ENCODE assay signal across 10 cellular contexts in the genomic region with DNA sequence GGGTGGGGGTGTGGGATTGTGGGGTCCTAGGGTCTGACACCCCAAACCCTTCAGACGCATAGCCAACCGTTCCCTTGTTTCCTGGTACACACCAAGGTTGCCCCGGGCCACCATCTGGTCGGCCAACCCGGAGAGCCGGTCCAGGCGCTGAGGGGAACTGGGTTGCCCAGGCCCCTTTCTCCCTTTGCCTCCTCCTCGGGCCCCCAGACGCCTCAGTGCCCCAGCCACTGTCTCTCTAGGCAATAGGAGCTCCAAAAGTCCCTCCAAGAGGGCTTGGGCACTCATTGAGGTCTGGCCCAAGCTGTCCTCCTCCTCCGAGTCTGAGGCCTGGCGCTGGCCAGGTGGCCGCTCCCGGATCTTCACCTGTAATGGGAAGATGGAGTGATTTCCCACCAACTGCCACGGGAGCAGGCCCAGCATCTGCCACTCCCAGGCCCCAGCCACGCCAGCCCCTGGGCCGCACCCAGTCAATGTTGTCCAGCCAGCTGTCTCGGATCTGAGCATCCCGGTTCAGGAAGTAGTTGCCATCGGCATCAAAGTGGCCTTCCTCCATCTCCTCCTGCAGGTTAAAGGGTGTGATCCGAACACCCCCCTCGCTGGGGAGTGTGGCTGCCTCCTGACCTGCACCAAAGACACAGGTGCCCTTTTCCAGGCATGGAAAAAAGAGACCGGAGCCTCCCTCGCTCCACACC. TPM values are rescaled to one million over a fixed set of nuclear protein-coding genes. Genes with fewer than 3 reads are reported as not detected.
DNase-seq lines count a peak whose midpoint lies in the region; ATAC-seq, FAIRE-seq and TF ChIP-seq lines count a peak whose summit lies in the region.
"Had no signal": no experiment of that assay in that cellular context is flagged by ENCODE, and none has a peak within 500 bp of the region (broad histone marks: within the 10 kb centered on the region; RNA-seq: fewer than 3 reads in every experiment).

No MANE protein-coding gene starts in this region.

- H4K20me1 ChIP-seq in OCI-LY7 (ENCODE audit: insufficient read depth, low read length) (no peaks in the 10 kb centered on the region), endothelial cell of umbilical vein (replicated peaks; ENCODE audit: control insufficient read depth, extremely low read depth, insufficient read depth, low read length) (no peaks in the 10 kb centered on the region)

- H4K91ac ChIP-seq in trophoblast cell (ENCODE audit: low read depth, low read length), result no peak overlapping the region

- H3K9ac ChIP-seq in endothelial cell of umbilical vein (replicated peaks; ENCODE audit: extremely low read depth, insufficient read depth, low read length), result peak overlapping the region; percentile 96
- H3K9ac ChIP-seq in trophoblast cell (ENCODE audit: low read length), result no peak overlapping the region

- H2BK5ac ChIP-seq in trophoblast cell (ENCODE audit: low read depth, low read length, poor library complexity), result no peak overlapping the region

- H3K4ac ChIP-seq in trophoblast cell (ENCODE audit: low read depth, low read length), result peak overlapping the region; percentile 77

- H3K79me1 ChIP-seq in trophoblast cell (ENCODE audit: low read length), result peaks cover 15% of the 10 kb centered on the region

- H3K4me3 Mint-ChIP-seq in CD8-positive, alpha-beta T cell, result peak overlapping the region; percentile 94

- peak overlapping the region; percentile 70 for H3K4me3 ChIP-seq in CD8-positive, alpha-beta T cell (ENCODE audit: low read depth, low read length)
- H3K4me3 ChIP-seq in OCI-LY7 (ENCODE audit: low read depth, low read length, poor library complexity, severe bottlenecking) (peak overlapping the region; percentile 98), endothelial cell of umbilical vein (replicated peaks in 1 of 3; ENCODE audit: insufficient read depth in 1 of 3, low read depth in 1 of 3, low read length in 3 of 3) (no peak overlapping the region), trophoblast cell (ENCODE audit: low read depth, low read length) (no peak overlapping the region)

- H3K4me1 Mint-ChIP-seq in CD8-positive, alpha-beta T cell (ENCODE audit: low read depth), result peaks cover 31% of the 10 kb centered on the region

- TF ChIP-seq POLR2A in endothelial cell of umbilical vein (IDR thresholded peaks at IDR 0.05; ENCODE audit: low read depth, low read length), result no peak

- no peaks in the 10 kb centered on the region for H3K27me3 ChIP-seq in CD8-positive, alpha-beta T cell (ENCODE audit: insufficient read depth, low read length)
- no peaks in the 10 kb centered on the region for H3K27me3 ChIP-seq in endothelial cell of umbilical vein (ENCODE audit: control insufficient read depth in 2 of 2, insufficient read depth in 2 of 2, low read length in 2 of 2)
- H3K27me3 ChIP-seq in trophoblast cell (ENCODE audit: insufficient read depth, low read length), result no peaks in the 10 kb centered on the region

- peaks cover 71% of the 10 kb centered on the region for H3K36me3 Mint-ChIP-seq in CD8-positive, alpha-beta T cell

- peaks cover 29% of the 10 kb centered on the region for H3K36me3 ChIP-seq in CD8-positive, alpha-beta T cell (ENCODE audit: insufficient read depth, low read length)
- H3K36me3 ChIP-seq in OCI-LY7 (ENCODE audit: insufficient read depth, low read length) (peaks cover 68% of the 10 kb centered on the region), endothelial cell of umbilical vein (ENCODE audit: control insufficient read depth in 2 of 2, extremely low read depth in 1 of 2, insufficient read depth in 2 of 2, low read length in 2 of 2) (peaks cover 6 to 25% of the 10 kb centered on the region in 2 experiments), trophoblast cell (ENCODE audit: control insufficient read depth in 1 of 2, insufficient read depth in 2 of 2, low read length in 2 of 2) (peaks cover 62 to 64% of the 10 kb centered on the region in 2 experiments)

- BruUV-seq in OCI-LY7 (replicated peaks; lab: Mats Ljungman, UMichigan), result TSS peak; percentile 77
- no TSS peak for BruUV-seq in endothelial cell of umbilical vein (replicated peaks; lab: Mats Ljungman, UMichigan)

- FAIRE-seq in endothelial cell of umbilical vein (lab: Jason Lieb, UNC) (no peak), GM19239 (lab: Jason Lieb, UNC) (no peak)
- FAIRE-seq: GM18507 had no signal

- peaks cover 32% of the 10 kb centered on the region for H3K4me1 ChIP-seq in CD8-positive, alpha-beta T cell (ENCODE audit: insufficient read depth, low read length)
- peaks cover 79% of the 10 kb centered on the region for H3K4me1 ChIP-seq in OCI-LY7 (ENCODE audit: insufficient read depth, low read length, poor library complexity, severe bottlenecking)
- H3K4me1 ChIP-seq in endothelial cell of umbilical vein (ENCODE audit: control insufficient read depth, extremely low read depth, insufficient read depth, low read length), result peaks cover 32% of the 10 kb centered on the region
- peaks cover 13 to 14% of the 10 kb centered on the region in 2 experiments for H3K4me1 ChIP-seq in trophoblast cell (ENCODE audit: control insufficient read depth in 1 of 2, insufficient read depth in 2 of 2, low read length in 2 of 2)

- H3K27ac ChIP-seq in CD8-positive, alpha-beta T cell (ENCODE audit: low read depth, low read length), result no peak overlapping the region
- H3K27ac ChIP-seq in OCI-LY7 (ENCODE audit: low read depth, low read length, poor library complexity, severe bottlenecking) (peak overlapping the region; percentile 76), endothelial cell of umbilical vein (ENCODE audit: insufficient read depth, low read depth, low read length) (no peak overlapping the region), trophoblast cell (ENCODE audit: low read depth, low read length) (no peak overlapping the region)

- intact Hi-C loops in CD8-positive, alpha-beta T cell (cut with DNase I, micrococcal nuclease), result loop anchor here (2.0 to 10.0 kb wide), 3 partner anchors 53 to 1104 kb away; a partner anchor contains a TSS
- intact Hi-C loops in OCI-LY7 (cut with micrococcal nuclease; ENCODE audit: unreplicated experiment) (loop anchor here (10.0 kb wide), 1 partner anchor 289 kb away; a partner anchor contains a TSS), endothelial cell of umbilical vein (cut with micrococcal nuclease) (loop anchor here (1.0 kb wide), 2 partner anchors 18 to 47 kb away; no protein-coding TSS in a partner anchor)

- no peaks in the 10 kb centered on the region for H3K9me3 ChIP-seq in CD8-positive, alpha-beta T cell (ENCODE audit: low read length)
- H3K9me3 ChIP-seq in OCI-LY7 (ENCODE audit: low read length), result no peaks in the 10 kb centered on the region
- no peaks in the 10 kb centered on the region for H3K9me3 ChIP-seq in endothelial cell of umbilical vein (replicated peaks; ENCODE audit: control insufficient read depth, insufficient read depth, low read length)
- no peaks in the 10 kb centered on the region for H3K9me3 ChIP-seq in trophoblast cell (ENCODE audit: insufficient read depth, low read depth, low read length)

- dilution Hi-C loops in endothelial cell of umbilical vein (cut with MboI; ENCODE audit: extremely low pct_ligation_motif_present, low sequenced_read_pairs), result no loop called here

- POLR2A ChIA-PET in CD8-positive, alpha-beta T cell (lab: Charles Lee), result interaction anchor here (0.7 to 1.7 kb wide), 7 partner anchors 10 to 275 kb away, joined by 3 to 6 read pairs (median 5); a partner anchor contains a TSS
- POLR2A ChIA-PET in OCI-LY7 (lab: Charles Lee), result interaction anchor here (0.9 to 4.5 kb wide), 5 partner anchors 11 to 29 kb away, joined by 3 to 21 read pairs (median 7); a partner anchor contains a TSS
- POLR2A ChIA-PET in endothelial cell of umbilical vein (lab: Charles Lee), result interaction anchor here (0.6 kb wide), 1 partner anchor 17 kb away, joined by 3 read pairs; a partner anchor contains a TSS

- no peaks in the 10 kb centered on the region for H3K9me3 Mint-ChIP-seq in CD8-positive, alpha-beta T cell

- no peak for DNase-seq in CD8-positive, alpha-beta T cell
- DNase-seq in OCI-LY7 (ENCODE audit: low spot score), result no peak
- no peak for DNase-seq in endothelial cell of umbilical vein (ENCODE audit: low read depth, low spot score)
- DNase-seq in trophoblast cell, result no peak
- DNase-seq in stimulated activated naive CD4-positive, alpha-beta T cell treated with Interleukin-2 at 50 U/mL for 16 hours (lab: John Stamatoyannopoulos, UW), result no peak
- no peak for DNase-seq in GM19239 (ENCODE audit: insufficient read length, low spot score)
- DNase-seq: SHP77 treated with DMSO at 0.1 percent for 48 hours had no signal

- H4K12ac ChIP-seq in trophoblast cell (ENCODE audit: low read depth, low read length), result peak overlapping the region; percentile 13

- no peak overlapping the region for H3K18ac ChIP-seq in trophoblast cell (ENCODE audit: low read length)

- CTCF ChIA-PET in CD8-positive, alpha-beta T cell (lab: Charles Lee), result interaction anchor here (1.1 to 2.1 kb wide), 4 partner anchors 11 to 168 kb away, joined by 3 to 7 read pairs (median 4); no protein-coding TSS in a partner anchor
- CTCF ChIA-PET in OCI-LY7 (lab: Charles Lee; ENCODE audit: unreplicated experiment) (interaction anchor here (0.6 to 1.1 kb wide), 4 partner anchors 11 to 296 kb away, joined by 3 to 9 read pairs (median 4); a partner anchor contains a TSS), endothelial cell of umbilical vein (lab: Charles Lee) (interaction anchor here (0.7 to 2.5 kb wide), 6 partner anchors 9 to 261 kb away, joined by 3 to 12 read pairs (median 4); no protein-coding TSS in a partner anchor)

- no peak overlapping the region for H4K8ac ChIP-seq in trophoblast cell (ENCODE audit: low read depth, low read length)

- peaks cover 37% of the 10 kb centered on the region for H3K79me2 ChIP-seq in OCI-LY7 (ENCODE audit: insufficient read depth, low read depth, low read length)
- peaks cover 19% of the 10 kb centered on the region for H3K79me2 ChIP-seq in endothelial cell of umbilical vein (ENCODE audit: control insufficient read depth, insufficient read depth, low read length)
- H3K79me2 ChIP-seq in trophoblast cell (ENCODE audit: control insufficient read depth, insufficient read depth, low read length, poor library complexity), result peaks cover 10% of the 10 kb centered on the region

- peak overlapping the region; percentile 98 for H3K27ac Mint-ChIP-seq in CD8-positive, alpha-beta T cell

- WGBS in trophoblast cell (ENCODE audit: extremely low coverage, insufficient coverage, insufficient read length), result no CpG with 5 or more reads among the region's 23 CpGs

- H3K9me1 ChIP-seq in endothelial cell of umbilical vein (replicated peaks; ENCODE audit: control insufficient read depth, extremely low read depth, insufficient read depth, low read length), result no peaks in the 10 kb centered on the region

- no peak for ATAC-seq in CD8-positive, alpha-beta T cell
- ATAC-seq in GM21367 (IDR thresholded peaks at IDR 0.05; ENCODE audit: unreplicated experiment) (no peak), HG03378 (IDR thresholded peaks at IDR 0.05; ENCODE audit: unreplicated experiment) (no peak)

- no peak overlapping the region for H2AK5ac ChIP-seq in trophoblast cell (ENCODE audit: low read length)

- H3K23ac ChIP-seq in trophoblast cell (ENCODE audit: low read length), result no peak overlapping the region

- H3K9me2 ChIP-seq in OCI-LY7 (ENCODE audit: insufficient read depth, low read length), result no peaks in the 10 kb centered on the region

- H2AFZ ChIP-seq in OCI-LY7 (ENCODE audit: low read length), result no peak overlapping the region
- no peak overlapping the region for H2AFZ ChIP-seq in endothelial cell of umbilical vein (ENCODE audit: low read depth, low read length)
- no peak overlapping the region for H2AFZ ChIP-seq in trophoblast cell (ENCODE audit: insufficient read depth, low read length, poor library complexity)

- H2BK12ac ChIP-seq in trophoblast cell (ENCODE audit: low read length), result no peak overlapping the region

- H3K4me2 ChIP-seq in OCI-LY7 (ENCODE audit: low read length) (peak overlapping the region; percentile 99), endothelial cell of umbilical vein (ENCODE audit: insufficient read depth, low read length) (peak overlapping the region; percentile 83), trophoblast cell (ENCODE audit: low read length) (peak overlapping the region; percentile 57)

- H2BK120ac ChIP-seq in trophoblast cell (ENCODE audit: insufficient read depth, low read length, poor library complexity), result no peak overlapping the region

- TF ChIP-seq CTCF in CD8-positive, alpha-beta T cell (IDR thresholded peaks at IDR 0.05), result no peak
- TF ChIP-seq CTCF in OCI-LY7 (conservative IDR thresholded peaks at IDR 0.05; ENCODE audit: low read length) (no peak), endothelial cell of umbilical vein (IDR thresholded peaks at IDR 0.05; ENCODE audit: extremely low read depth in 1 of 2, insufficient read depth in 1 of 2, low read depth in 1 of 2, low read length in 2 of 2) (no peak)

- no peak overlapping the region for H3K14ac ChIP-seq in trophoblast cell (ENCODE audit: low read length)

- no peaks in the 10 kb centered on the region for H3K27me3 Mint-ChIP-seq in CD8-positive, alpha-beta T cell (ENCODE audit: low read depth)

RNA-seq across cellular contexts. Expression of a gene that starts 1.5 kb away (rescaled TPM):
- total RNA-seq in CD8-positive, alpha-beta T cell, result 10 to 100 TPM; 35.4 to 35.9 TPM
- 69.2 and 94.7 TPM in 2 replicates for total RNA-seq in OCI-LY7 (2014; rRNA removed; shearing (Covaris generic))
- total RNA-seq in OCI-LY7 (2022) (87.8 and 111 TPM in 2 replicates), endothelial cell of umbilical vein (75.7 and 76.4 TPM in 2 replicates)
- 35.3 and 47.2 TPM in 2 replicates for polyA plus RNA-seq in endothelial cell of umbilical vein
- 48.0 and 56.1 TPM in 2 replicates for polyA plus RNA-seq in endothelial cell of umbilical vein (2011; cell fraction: cytosol; rRNA removed)
- polyA plus RNA-seq in endothelial cell of umbilical vein (2011; cell fraction: nucleus; rRNA removed), result 130 and 138 TPM in 2 replicates
- 52.5 and 59.5 TPM in 2 replicates for polyA plus RNA-seq in endothelial cell of umbilical vein (2012)
- polyA minus RNA-seq in endothelial cell of umbilical vein, result 33.7 and 38.6 TPM in 2 replicates
- polyA minus RNA-seq in endothelial cell of umbilical vein (2011; cell fraction: cytosol; rRNA and poly(A)+ RNA removed), result 11.7 TPM
- polyA minus RNA-seq in endothelial cell of umbilical vein (2011; cell fraction: nucleus; rRNA and poly(A)+ RNA removed), result 24.5 and 26.9 TPM in 2 replicates
- 35.5 and 38.3 TPM in 2 replicates for polyA plus RNA-seq in trophoblast cell (2013)

RNA-seq across cellular contexts. Expression of a gene that starts 16.7 kb away (rescaled TPM):
- total RNA-seq in CD8-positive, alpha-beta T cell, result 10 to 100 TPM; 12.3 to 13.8 TPM
- 38.6 and 44.9 TPM in 2 replicates for total RNA-seq in OCI-LY7 (2014; rRNA removed; shearing (Covaris generic))
- total RNA-seq in OCI-LY7 (2022), result 74.8 and 78.6 TPM in 2 replicates
- 57.4 and 63.0 TPM in 2 replicates for total RNA-seq in endothelial cell of umbilical vein
- polyA plus RNA-seq in endothelial cell of umbilical vein, result 37.0 and 37.1 TPM in 2 replicates
- polyA plus RNA-seq in endothelial cell of umbilical vein (2011; cell fraction: cytosol; rRNA removed), result 20.6 and 29.2 TPM in 2 replicates
- 37.8 and 42.1 TPM in 2 replicates for polyA plus RNA-seq in endothelial cell of umbilical vein (2011; cell fraction: nucleus; rRNA removed)
- polyA plus RNA-seq in endothelial cell of umbilical vein (2012), result 34.0 and 36.5 TPM in 2 replicates
- 29.9 and 35.0 TPM in 2 replicates for polyA minus RNA-seq in endothelial cell of umbilical vein
- 23.9 TPM for polyA minus RNA-seq in endothelial cell of umbilical vein (2011; cell fraction: cytosol; rRNA and poly(A)+ RNA removed)
- 17.0 and 20.7 TPM in 2 replicates for polyA minus RNA-seq in endothelial cell of umbilical vein (2011; cell fraction: nucleus; rRNA and poly(A)+ RNA removed)
- 29.4 and 29.9 TPM in 2 replicates for polyA plus RNA-seq in trophoblast cell (2013)

RNA-seq across cellular contexts. Expression of a gene that starts 21.0 kb away (rescaled TPM):
- total RNA-seq in CD8-positive, alpha-beta T cell, result 1 to 10 TPM; 3.0 to 3.1 TPM
- total RNA-seq in OCI-LY7 (2014; rRNA removed; shearing (Covaris generic)), result 3.2 and 3.3 TPM in 2 replicates
- 1.7 and 3.9 TPM in 2 replicates for total RNA-seq in OCI-LY7 (2022)
- 1.3 TPM in 1 of 2 replicates, not detected in the other for total RNA-seq in endothelial cell of umbilical vein
- polyA plus RNA-seq in endothelial cell of umbilical vein, result not detected in 2 replicates
- not detected in 2 replicates for polyA plus RNA-seq in endothelial cell of umbilical vein (2011; cell fraction: cytosol; rRNA removed)
- polyA plus RNA-seq in endothelial cell of umbilical vein (2011; cell fraction: nucleus; rRNA removed), result not detected in 2 replicates
- polyA plus RNA-seq in endothelial cell of umbilical vein (2012), result not detected in 2 replicates
- polyA minus RNA-seq in endothelial cell of umbilical vein, result not detected in 2 replicates
- polyA minus RNA-seq in endothelial cell of umbilical vein (2011; cell fraction: cytosol; rRNA and poly(A)+ RNA removed), result not detected
- polyA minus RNA-seq in endothelial cell of umbilical vein (2011; cell fraction: nucleus; rRNA and poly(A)+ RNA removed), result not detected in 2 replicates
- polyA plus RNA-seq in trophoblast cell (2013), result 4.0 and 5.0 TPM in 2 replicates

RNA-seq across cellular contexts. Expression of a gene that starts 28.8 kb away (rescaled TPM):
- 100 to 1,000 TPM; 147 to 150 TPM for total RNA-seq in CD8-positive, alpha-beta T cell
- 126 and 133 TPM in 2 replicates for total RNA-seq in OCI-LY7 (2014; rRNA removed; shearing (Covaris generic))
- 171 and 181 TPM in 2 replicates for total RNA-seq in OCI-LY7 (2022)
- 0.75 and 1.2 TPM in 2 replicates for total RNA-seq in endothelial cell of umbilical vein
- polyA plus RNA-seq in endothelial cell of umbilical vein, result 0.06 and 0.07 TPM in 2 replicates
- 0.08 and 0.12 TPM in 2 replicates for polyA plus RNA-seq in endothelial cell of umbilical vein (2011; cell fraction: cytosol; rRNA removed)
- 0.24 and 0.64 TPM in 2 replicates for polyA plus RNA-seq in endothelial cell of umbilical vein (2011; cell fraction: nucleus; rRNA removed)
- polyA plus RNA-seq in endothelial cell of umbilical vein (2012), result 0.50 and 0.55 TPM in 2 replicates
- polyA minus RNA-seq in endothelial cell of umbilical vein, result 0.19 and 0.39 TPM in 2 replicates
- polyA minus RNA-seq in endothelial cell of umbilical vein (2011; cell fraction: cytosol; rRNA and poly(A)+ RNA removed), result not detected
- 0.77 TPM in 1 of 2 replicates, not detected in the other for polyA minus RNA-seq in endothelial cell of umbilical vein (2011; cell fraction: nucleus; rRNA and poly(A)+ RNA removed)
- 1.3 and 1.5 TPM in 2 replicates for polyA plus RNA-seq in trophoblast cell (2013)

RNA-seq across cellular contexts. Expression of a gene that starts 41.6 kb away (rescaled TPM):
- total RNA-seq in CD8-positive, alpha-beta T cell, result 1 to 10 TPM; 2.3 to 2.4 TPM
- total RNA-seq in OCI-LY7 (2014; rRNA removed; shearing (Covaris generic)), result 15.7 and 18.8 TPM in 2 replicates
- total RNA-seq in OCI-LY7 (2022), result 16.4 and 17.3 TPM in 2 replicates
- total RNA-seq in endothelial cell of umbilical vein, result 15.1 and 15.3 TPM in 2 replicates
- 16.1 TPM in 2 replicates for polyA plus RNA-seq in endothelial cell of umbilical vein
- 9.7 and 11.3 TPM in 2 replicates for polyA plus RNA-seq in endothelial cell of umbilical vein (2011; cell fraction: cytosol; rRNA removed)
- polyA plus RNA-seq in endothelial cell of umbilical vein (2011; cell fraction: nucleus; rRNA removed), result 11.7 and 11.8 TPM in 2 replicates
- 9.6 and 13.4 TPM in 2 replicates for polyA plus RNA-seq in endothelial cell of umbilical vein (2012)
- 12.2 and 17.4 TPM in 2 replicates for polyA minus RNA-seq in endothelial cell of umbilical vein
- 6.8 TPM for polyA minus RNA-seq in endothelial cell of umbilical vein (2011; cell fraction: cytosol; rRNA and poly(A)+ RNA removed)
- 6.3 and 11.1 TPM in 2 replicates for polyA minus RNA-seq in endothelial cell of umbilical vein (2011; cell fraction: nucleus; rRNA and poly(A)+ RNA removed)
- 11.6 and 12.1 TPM in 2 replicates for polyA plus RNA-seq in trophoblast cell (2013)

Comparison
In these comparisons a context has a peak if more than half of its experiments do, and no peak if none do; other contexts are left out.
1. H3K4me3 ChIP-seq: peak in CD8-positive, alpha-beta T cell (single experiment) and OCI-LY7 (single experiment); none in endothelial cell of umbilical vein (0 of 3) and trophoblast cell (single experiment).
2. Peak in every context shown above with its lines, with median percentiles within 50 percentile points of each other: H3K4me2 ChIP-seq.